Comparison of ENCODE assay signal across 20 cellular contexts in genomic region chr2:221166283-221166682, GRCh38.
DNase-seq lines count a peak whose midpoint lies in the region; ATAC-seq and TF ChIP-seq lines count a peak whose summit lies in the region.
"Had no signal": no experiment of that assay in that cellular context is flagged by ENCODE, and none has a peak within 500 bp of the region (broad histone marks: within the 10 kb centered on the region; RNA-seq: fewer than 3 reads in every experiment).

No MANE protein-coding gene starts in this region.

- no peak overlapping the region for H3K23ac ChIP-seq in IMR-90 (ENCODE audit: low read depth, low read length)

- H3K36me3 ChIP-seq in IMR-90 (ENCODE audit: control insufficient read depth, insufficient read depth, low read length): no peaks in the 10 kb centered on the region
- no peaks in the 10 kb centered on the region for H3K36me3 ChIP-seq in OCI-LY7 (ENCODE audit: insufficient read depth, low read length)
- H3K36me3 ChIP-seq: cardiac muscle cell, transverse colon had no signal

- no peaks in the 10 kb centered on the region for H3K4me1 ChIP-seq in IMR-90 (ENCODE audit: control insufficient read depth, insufficient read depth, low read length)
- H3K4me1 ChIP-seq in OCI-LY7 (ENCODE audit: insufficient read depth, low read length, poor library complexity, severe bottlenecking): peaks cover 8% of the 10 kb centered on the region
- H3K4me1 ChIP-seq: parathyroid adenoma, transverse colon had no signal

- H3K4me2 ChIP-seq in IMR-90 (ENCODE audit: low read depth, low read length): no peak overlapping the region; the same call in 1 of the 2 replicates
- peak overlapping the region; percentile 23; the same call in 1 of the 2 replicates for H3K4me2 ChIP-seq in OCI-LY7 (ENCODE audit: low read length)
- H3K4me2 ChIP-seq: PC-9, smooth muscle cell had no signal

- no peak for TF ChIP-seq CTCF in IMR-90 (conservative IDR thresholded peaks at IDR 0.05; ENCODE audit: low read depth, low read length)
- TF ChIP-seq CTCF in OCI-LY7 (conservative IDR thresholded peaks at IDR 0.05; ENCODE audit: low read length): no peak
- TF ChIP-seq CTCF in type B pancreatic cell (conservative IDR thresholded peaks at IDR 0.05): no peak

- H3K18ac ChIP-seq in IMR-90 (ENCODE audit: low read depth, low read length): no peak overlapping the region

- intact Hi-C loops in IMR-90 (cut with micrococcal nuclease): no loop called here
- intact Hi-C loops in OCI-LY7 (cut with micrococcal nuclease; ENCODE audit: unreplicated experiment): no loop called here

- H2BK120ac ChIP-seq in IMR-90 (ENCODE audit: low read depth, low read length): no peak overlapping the region

- H3K4me3 ChIP-seq in IMR-90 (ENCODE audit: insufficient read depth, low read depth, low read length): no peak overlapping the region
- H3K4me3 ChIP-seq in OCI-LY7 (ENCODE audit: low read depth, low read length, poor library complexity, severe bottlenecking): no peak overlapping the region
- H3K4me3 ChIP-seq: cardiac muscle cell, PC-9, smooth muscle cell, transverse colon had no signal

- H2BK15ac ChIP-seq in IMR-90 (ENCODE audit: low read depth, low read length): no peak overlapping the region

- H3K4me3 Mint-ChIP-seq in type B pancreatic cell: peak overlapping the region; percentile 60
- H3K4me3 Mint-ChIP-seq: activated naive CD8-positive, alpha-beta T cell treated with anti-CD3 and anti-CD28 coated beads, Interleukin-2, amount 10 ng/mL, durations not matched to agents 7 days and 5 days; activated T-cell treated with anti-CD3 and anti-CD28 coated beads, Interleukin-2, amount 50 U/mL, for 24 hours; CD4-positive, alpha-beta T cell; stimulated activated effector memory CD8-positive, alpha-beta T cell treated with anti-CD3 and anti-CD28 coated beads, Interleukin-12 subunit alpha, Interleukin-12 subunit beta, amount 100 ng/mL, for 72 hours had no signal

- no peaks in the 10 kb centered on the region for H3K36me3 Mint-ChIP-seq in type B pancreatic cell
- H3K36me3 Mint-ChIP-seq: activated naive CD8-positive, alpha-beta T cell treated with anti-CD3 and anti-CD28 coated beads, Interleukin-2, amount 10 ng/mL, durations not matched to agents 7 days and 5 days; stimulated activated effector memory CD8-positive, alpha-beta T cell treated with anti-CD3 and anti-CD28 coated beads, Interleukin-12 subunit alpha, Interleukin-12 subunit beta, amount 100 ng/mL, for 72 hours had no signal

- H3K9ac ChIP-seq in IMR-90 (ENCODE audit: low read depth, low read length): no peak overlapping the region
- H3K9ac ChIP-seq: parathyroid adenoma had no signal

- WGBS in IMR-90 (ENCODE audit: extremely low coverage in 2 of 2, insufficient read length in 1 of 2), 2 experiments: 29% methylated on average over 1 of the region's 7 CpGs; no CpG with 5 or more reads in 1 of the 2 experiments

- H4K8ac ChIP-seq in IMR-90 (ENCODE audit: low read depth in 2 of 2, low read length in 2 of 2): no peak overlapping the region

- CTCF ChIA-PET in IMR-90 (lab: Yijun Ruan, JAX) (no interaction called here), OCI-LY7 (lab: Charles Lee; ENCODE audit: unreplicated experiment) (no interaction called here)

- H3K9me1 ChIP-seq in IMR-90 (ENCODE audit: insufficient read depth, low read length): no peaks in the 10 kb centered on the region

- dilution Hi-C loops in IMR-90 (cut with HindIII; ENCODE audit: low sequenced_read_pairs, unreplicated experiment): no loop called here

- no peak overlapping the region for H4K5ac ChIP-seq in IMR-90 (ENCODE audit: low read depth, low read length)

- H2AK5ac ChIP-seq in IMR-90 (ENCODE audit: low read depth, low read length): no peak overlapping the region

- 0 out of 2 replicates have a peak, but pooled peaks have one; percentile 21 for ATAC-seq in IMR-90 (ENCODE audit: low read depth)
- no peak for ATAC-seq in HG02623 (IDR thresholded peaks at IDR 0.05; ENCODE audit: unreplicated experiment)
- ATAC-seq: left lobe of liver; stimulated activated effector memory CD8-positive, alpha-beta T cell treated with anti-CD3 and anti-CD28 coated beads, Interleukin-12 subunit alpha, Interleukin-12 subunit beta, amount 100 ng/mL, for 72 hours had no signal

- in situ Hi-C loops in IMR-90 (cut with MboI; ENCODE audit: low sequenced_read_pairs): no loop called here

- H2BK20ac ChIP-seq in IMR-90 (ENCODE audit: low read depth, low read length): no peak overlapping the region

- DNase-seq in IMR-90 (peak; percentile 26), OCI-LY7 (ENCODE audit: low spot score) (peak; percentile 50), germinal center (ENCODE audit: low spot score) (peak; percentile 2), type B pancreatic cell (ENCODE audit: extremely low spot score, unreplicated experiment) (no peak), T-helper 1 cell (no peak), NCI-H1694 (lab: John Stamatoyannopoulos, UW) (no peak)
- DNase-seq: activated CD4-positive, alpha-beta T cell treated with anti-CD3 and anti-CD28 coated beads, Interleukin-2, amount 50 U/mL, for 4 hours; activated naive CD8-positive, alpha-beta T cell treated with anti-CD3 and anti-CD28 coated beads, Interleukin-2, amount 10 ng/mL, durations not matched to agents 7 days and 5 days; activated T-cell treated with anti-CD3 and anti-CD28 coated beads, Interleukin-2, amount 50 U/mL, for 24 hours; CD4-positive, alpha-beta T cell; effector memory CD4-positive, alpha-beta T cell; NCI-H526 treated with DMSO at 0.1 percent for 48 hours; PC-9; transverse colon had no signal

- no peak overlapping the region for H3K14ac ChIP-seq in IMR-90 (replicated peaks; ENCODE audit: low read depth, low read length)

- H3K27ac ChIP-seq in IMR-90 (ENCODE audit: insufficient read depth, low read length): no peak overlapping the region
- no peak overlapping the region for H3K27ac ChIP-seq in OCI-LY7 (ENCODE audit: low read depth, low read length, poor library complexity, severe bottlenecking)
- H3K27ac ChIP-seq: cardiac muscle cell, parathyroid adenoma, PC-9, transverse colon had no signal

- no peaks in the 10 kb centered on the region for H3K9me3 ChIP-seq in IMR-90 (ENCODE audit: control insufficient read depth, insufficient read depth, low read length)
- no peaks in the 10 kb centered on the region for H3K9me3 ChIP-seq in OCI-LY7 (ENCODE audit: low read length)
- H3K9me3 ChIP-seq: transverse colon had no signal

- no peak for TF ChIP-seq RAD21 in IMR-90 (IDR thresholded peaks at IDR 0.05; ENCODE audit: low read length)

- H3K79me2 ChIP-seq in OCI-LY7 (ENCODE audit: insufficient read depth, low read depth, low read length): no peaks in the 10 kb centered on the region
- H3K79me2 ChIP-seq: parathyroid adenoma had no signal

- H3K79me1 ChIP-seq in IMR-90 (ENCODE audit: low read depth in 1 of 2, low read length in 2 of 2): no peaks in the 10 kb centered on the region

- no peak overlapping the region for H3K4ac ChIP-seq in IMR-90 (ENCODE audit: low read depth, low read length)

- no peak overlapping the region for H2AK9ac ChIP-seq in IMR-90 (replicated peaks; ENCODE audit: low read depth, low read length, poor library complexity)

- H4K20me1 ChIP-seq in IMR-90 (ENCODE audit: insufficient read depth, low read length) (no peaks in the 10 kb centered on the region), OCI-LY7 (ENCODE audit: insufficient read depth, low read length) (no peaks in the 10 kb centered on the region)

- no peak overlapping the region for H4K91ac ChIP-seq in IMR-90 (ENCODE audit: insufficient read depth, low read depth, low read length)

- no peaks in the 10 kb centered on the region for H3K27me3 Mint-ChIP-seq in type B pancreatic cell
- H3K27me3 Mint-ChIP-seq: activated naive CD8-positive, alpha-beta T cell treated with anti-CD3 and anti-CD28 coated beads, Interleukin-2, amount 10 ng/mL, durations not matched to agents 7 days and 5 days; activated T-cell treated with anti-CD3 and anti-CD28 coated beads, Interleukin-2, amount 50 U/mL, for 24 hours; CD4-positive, alpha-beta T cell had no signal

- no peaks in the 10 kb centered on the region for H3K27me3 ChIP-seq in IMR-90 (ENCODE audit: control insufficient read depth, insufficient read depth, low read length)
- H3K27me3 ChIP-seq: cardiac muscle cell, transverse colon had no signal

- no peak overlapping the region for H2BK5ac ChIP-seq in IMR-90 (ENCODE audit: low read depth, low read length, poor library complexity, severe bottlenecking)

- H3K9me3 Mint-ChIP-seq in type B pancreatic cell: no peaks in the 10 kb centered on the region
- H3K9me3 Mint-ChIP-seq: activated naive CD8-positive, alpha-beta T cell treated with anti-CD3 and anti-CD28 coated beads, Interleukin-2, amount 10 ng/mL, durations not matched to agents 7 days and 5 days; activated T-cell treated with anti-CD3 and anti-CD28 coated beads, Interleukin-2, amount 50 U/mL, for 24 hours; CD4-positive, alpha-beta T cell had no signal

- no peak for TF ChIP-seq POLR2A in IMR-90 (IDR thresholded peaks at IDR 0.05; ENCODE audit: low read depth, low read length)

- H3K27ac Mint-ChIP-seq in type B pancreatic cell: no peak overlapping the region
- H3K27ac Mint-ChIP-seq: activated naive CD8-positive, alpha-beta T cell treated with anti-CD3 and anti-CD28 coated beads, Interleukin-2, amount 10 ng/mL, durations not matched to agents 7 days and 5 days; activated T-cell treated with anti-CD3 and anti-CD28 coated beads, Interleukin-2, amount 50 U/mL, for 24 hours; CD4-positive, alpha-beta T cell; stimulated activated effector memory CD8-positive, alpha-beta T cell treated with anti-CD3 and anti-CD28 coated beads, Interleukin-12 subunit alpha, Interleukin-12 subunit beta, amount 100 ng/mL, for 72 hours had no signal

- H2AFZ ChIP-seq in IMR-90 (replicated peaks; ENCODE audit: low read length, poor library complexity): peak overlapping the region; percentile 77
- peak overlapping the region; percentile 83; the same call in 1 of the 2 replicates for H2AFZ ChIP-seq in OCI-LY7 (ENCODE audit: low read length)
- H2AFZ ChIP-seq: parathyroid adenoma, PC-9 had no signal

- no peaks in the 10 kb centered on the region; the same call in 1 of the 2 replicates for H3K9me2 ChIP-seq in OCI-LY7 (ENCODE audit: insufficient read depth, low read length)

- no peak overlapping the region for H3K56ac ChIP-seq in IMR-90 (ENCODE audit: extremely low read depth, insufficient read depth, low read length)

- peaks cover 25% of the 10 kb centered on the region for H3K4me1 Mint-ChIP-seq in type B pancreatic cell (ENCODE audit: unreplicated experiment)
- H3K4me1 Mint-ChIP-seq: activated naive CD8-positive, alpha-beta T cell treated with anti-CD3 and anti-CD28 coated beads, Interleukin-2, amount 10 ng/mL, durations not matched to agents 7 days and 5 days; stimulated activated effector memory CD8-positive, alpha-beta T cell treated with anti-CD3 and anti-CD28 coated beads, Interleukin-12 subunit alpha, Interleukin-12 subunit beta, amount 100 ng/mL, for 72 hours had no signal

- BruUV-seq in IMR-90 (replicated peaks; lab: Mats Ljungman, UMichigan) (no TSS peak), OCI-LY7 (replicated peaks; lab: Mats Ljungman, UMichigan) (no TSS peak)

- POLR2A ChIA-PET in IMR-90 (lab: Charles Lee; ENCODE audit: unreplicated experiment): no interaction called here
- POLR2A ChIA-PET in OCI-LY7 (lab: Charles Lee): interaction anchor here (0.6 to 2.0 kb wide), 7 partner anchors 8 to 70 kb away, joined by 3 to 7 read pairs (median 4); no protein-coding TSS in a partner anchor

TF ChIP-seq in IMR-90, 13 proteins besides CTCF, POLR2A, EP300 and RAD21 (continues in another document):
- no peak for TF ChIP-seq NFE2L2 (IDR thresholded peaks at IDR 0.05; ENCODE audit: low read depth, low read length)
- TF ChIP-seq RFX5 (IDR thresholded peaks at IDR 0.05; ENCODE audit: low read depth, low read length): no peak

Comparison
In these comparisons a context has a peak if more than half of its experiments do, and no peak if none do; other contexts are left out.
1. DNase-seq: peak in IMR-90 (single experiment), OCI-LY7 (single experiment) and germinal center (single experiment); none in type B pancreatic cell (single experiment), T-helper 1 cell (0 of 5) and NCI-H1694 (single experiment).